In genomic region chr17:1398900-1399299, GRCh38 we compare ENCODE assay signal across 7 cellular contexts. TPM values are rescaled to one million over a fixed set of nuclear protein-coding genes. Genes with fewer than 3 reads are reported as not detected.
DNase-seq lines count a peak whose midpoint lies in the region; ATAC-seq, FAIRE-seq and TF ChIP-seq lines count a peak whose summit lies in the region.

No MANE protein-coding gene starts in this region.

- TF ChIP-seq CTCF in OCI-LY7 (conservative IDR thresholded peaks at IDR 0.05; ENCODE audit: low read length) (no peak), choroid plexus epithelial cell (conservative IDR thresholded peaks at IDR 0.05; ENCODE audit: low read depth, low read length) (no peak), vagina (IDR thresholded peaks at IDR 0.05) (no peak)

- H3K4me2 ChIP-seq in OCI-LY7 (ENCODE audit: low read length), result peak overlapping the region; percentile 90

- peak; percentile 21 for FAIRE-seq in GM19239 (lab: Jason Lieb, UNC)

- no TSS peak for BruUV-seq in OCI-LY7 (replicated peaks; lab: Mats Ljungman, UMichigan)

- no peak for TF ChIP-seq POLR2A in vagina (IDR thresholded peaks at IDR 0.05)

- peaks cover 23% of the 10 kb centered on the region for H4K20me1 ChIP-seq in OCI-LY7 (ENCODE audit: insufficient read depth, low read length)

- no peak overlapping the region for H2AFZ ChIP-seq in OCI-LY7 (ENCODE audit: low read length)

- peak overlapping the region; percentile 72 for H3K27ac ChIP-seq in OCI-LY7 (ENCODE audit: low read depth, low read length, poor library complexity, severe bottlenecking)
- H3K27ac ChIP-seq in mesodermal cell (ENCODE audit: low read depth, low read length, severe bottlenecking), result peak overlapping the region; percentile 99
- peak overlapping the region; percentile 94 for H3K27ac ChIP-seq in vagina

- POLR2A ChIA-PET in OCI-LY7 (lab: Charles Lee), result no interaction called here

- intact Hi-C loops in OCI-LY7 (cut with micrococcal nuclease; ENCODE audit: unreplicated experiment), result loop anchor here (1.0 kb wide), 1 partner anchor 34 kb away; no protein-coding TSS in a partner anchor
- intact Hi-C loops in vagina (cut with DNase I), result no loop called here
- intact Hi-C loops in posterior vena cava (cut with DNase I), result no loop called here

- H3K4me1 ChIP-seq in OCI-LY7 (ENCODE audit: insufficient read depth, low read length, poor library complexity, severe bottlenecking) (peaks cover 36% of the 10 kb centered on the region), mesodermal cell (ENCODE audit: control insufficient read depth, insufficient read depth, low read length, poor library complexity, severe bottlenecking) (peaks cover 13% of the 10 kb centered on the region), vagina (peaks cover 55% of the 10 kb centered on the region)

- ATAC-seq in GM21723 (IDR thresholded peaks at IDR 0.05; ENCODE audit: unreplicated experiment), result no peak

- H3K27me3 ChIP-seq in vagina, result no peaks in the 10 kb centered on the region

- no peaks in the 10 kb centered on the region for H3K9me2 ChIP-seq in OCI-LY7 (ENCODE audit: insufficient read depth, low read length)

- H3K4me3 ChIP-seq in OCI-LY7 (ENCODE audit: low read depth, low read length, poor library complexity, severe bottlenecking) (peak overlapping the region; percentile 97), choroid plexus epithelial cell (ENCODE audit: low read depth, low read length) (peak overlapping the region; percentile 97), mesodermal cell (ENCODE audit: extremely low read depth, insufficient read depth, low read length, poor library complexity, severe bottlenecking) (peak overlapping the region; percentile 95), vagina (peak overlapping the region; percentile 71 to 79)

- no peak for DNase-seq in GM19239 (ENCODE audit: insufficient read length, low spot score)
- DNase-seq in OCI-LY7 (ENCODE audit: low spot score), result peak; percentile 44
- peak; percentile 60 for DNase-seq in choroid plexus epithelial cell (ENCODE audit: low read depth)
- no peak for DNase-seq in vagina (ENCODE audit: extremely low spot score in 2 of 2)
- DNase-seq in posterior vena cava (ENCODE audit: low spot score), result no peak

- H3K36me3 ChIP-seq in OCI-LY7 (ENCODE audit: insufficient read depth, low read length) (peaks cover 51% of the 10 kb centered on the region), mesodermal cell (ENCODE audit: control insufficient read depth, insufficient read depth, low read length) (peaks cover 43% of the 10 kb centered on the region), vagina (no peaks in the 10 kb centered on the region)

- CTCF ChIA-PET in OCI-LY7 (lab: Charles Lee; ENCODE audit: unreplicated experiment), result no interaction called here

- WGBS in mesodermal cell (ENCODE audit: insufficient coverage in 2 of 2), 2 experiments, result 0 to 1% methylated on average over 11 to 15 of the region's 15 CpGs

- no peaks in the 10 kb centered on the region for H3K9me3 ChIP-seq in OCI-LY7 (ENCODE audit: low read length)
- H3K9me3 ChIP-seq in mesodermal cell (ENCODE audit: control insufficient read depth, low read length), result no peaks in the 10 kb centered on the region
- no peaks in the 10 kb centered on the region for H3K9me3 ChIP-seq in vagina

- peaks cover 60% of the 10 kb centered on the region for H3K79me2 ChIP-seq in OCI-LY7 (ENCODE audit: insufficient read depth, low read depth, low read length)

RNA-seq across cellular contexts. Expression of gene YWHAE, which starts 1.1 kb away (rescaled TPM):
- 267 and 467 TPM in 2 replicates for total RNA-seq in OCI-LY7 (2014; rRNA removed; shearing (Covaris generic))
- total RNA-seq in OCI-LY7 (2022) (646 and 654 TPM in 2 replicates), vagina (487 TPM), posterior vena cava (100 to 1,000 TPM; 274 to 306 TPM)
- polyA plus RNA-seq in mesodermal cell (2013, experiment 1 of 2), result 846 TPM
- polyA plus RNA-seq in mesodermal cell (2013, experiment 2 of 2), result 947 TPM

RNA-seq across cellular contexts. Expression of gene CRK, which starts 57.1 kb away (rescaled TPM):
- total RNA-seq in OCI-LY7 (2014; rRNA removed; shearing (Covaris generic)), result 30.5 and 32.0 TPM in 2 replicates
- total RNA-seq in OCI-LY7 (2022) (30.4 TPM in 2 replicates), vagina (57.5 TPM), posterior vena cava (10 to 100 TPM; 56.6 to 58.0 TPM)
- 68.2 TPM for polyA plus RNA-seq in mesodermal cell (2013, experiment 1 of 2)
- 63.0 TPM for polyA plus RNA-seq in mesodermal cell (2013, experiment 2 of 2)

Comparison
In these comparisons a context has a peak if more than half of its experiments do, and no peak if none do; other contexts are left out.
1. DNase-seq: peak in OCI-LY7 (single experiment) and choroid plexus epithelial cell (single experiment); none in GM19239 (single experiment), vagina (0 of 2) and posterior vena cava (single experiment).
2. Peak in every context shown above with its lines, with median percentiles within 50 percentile points of each other: H3K27ac ChIP-seq and H3K4me3 ChIP-seq.